In genomic region chr22:29310863-29311339, GRCh38 we compare ENCODE assay signal across 8 cellular contexts. TPM values are rescaled to one million over a fixed set of nuclear protein-coding genes. Genes with fewer than 3 reads are reported as not detected.
DNase-seq lines count a peak whose midpoint lies in the region; ATAC-seq and TF ChIP-seq lines count a peak whose summit lies in the region.

No MANE protein-coding gene starts in this region.

- TF ChIP-seq CTCF in endodermal cell (conservative IDR thresholded peaks at IDR 0.05): no peak

- H3K27ac ChIP-seq in endodermal cell (ENCODE audit: low read depth, low read length): peak overlapping the region; percentile 44
- no peak overlapping the region for H3K27ac ChIP-seq in mesendoderm (ENCODE audit: low read depth, low read length)

- peaks cover 10% of the 10 kb centered on the region for H3K9me3 Mint-ChIP-seq in endodermal cell

- H3K79me2 ChIP-seq in mesendoderm (ENCODE audit: control insufficient read depth, insufficient read depth, low read length): no peaks in the 10 kb centered on the region

- H3K9ac ChIP-seq in endodermal cell (ENCODE audit: extremely low read depth, low read length, poor library complexity, severe bottlenecking) (no peak overlapping the region), mesendoderm (ENCODE audit: low read length) (no peak overlapping the region)

- 50 to 76% methylated on average over 6 to 16 of the region's 18 CpGs for WGBS in endodermal cell (ENCODE audit: insufficient coverage in 1 of 2, insufficient read length in 1 of 2), 2 experiments
- WGBS in mesendoderm (ENCODE audit: extremely low coverage, insufficient coverage, low lambda C conversion rate): no CpG with 5 or more reads among the region's 18 CpGs

- H2BK5ac ChIP-seq in mesendoderm (ENCODE audit: low read length): no peak overlapping the region

- no peaks in the 10 kb centered on the region for H3K79me1 ChIP-seq in mesendoderm (ENCODE audit: low read length)

- H3K4me3 ChIP-seq in endodermal cell (ENCODE audit: low read length) (no peak overlapping the region), mesendoderm (ENCODE audit: low read length) (no peak overlapping the region)

- no peak overlapping the region for H3K56ac ChIP-seq in mesendoderm (ENCODE audit: low read length)

- H3K27me3 ChIP-seq in endodermal cell (ENCODE audit: control insufficient read depth, insufficient read depth, low read length, poor library complexity, severe bottlenecking): peaks cover 31% of the 10 kb centered on the region
- H3K27me3 ChIP-seq in mesendoderm (ENCODE audit: insufficient read depth, low read length, poor library complexity): peaks cover 12% of the 10 kb centered on the region

- H2BK120ac ChIP-seq in mesendoderm (ENCODE audit: low read depth, low read length): no peak overlapping the region

- H3K23ac ChIP-seq in mesendoderm (ENCODE audit: low read length): no peak overlapping the region

- H3K27me3 Mint-ChIP-seq in endodermal cell (ENCODE audit: insufficient read depth): peaks cover 27% of the 10 kb centered on the region

- peaks cover 20% of the 10 kb centered on the region for H3K4me1 Mint-ChIP-seq in endodermal cell

- H2BK15ac ChIP-seq in mesendoderm (replicated peaks; ENCODE audit: low read depth): no peak overlapping the region

- ATAC-seq in HG03571 (IDR thresholded peaks at IDR 0.05; ENCODE audit: unreplicated experiment): no peak

- H3K36me3 ChIP-seq in endodermal cell (ENCODE audit: control insufficient read depth, insufficient read depth, low read length) (no peaks in the 10 kb centered on the region), mesendoderm (ENCODE audit: control insufficient read depth, insufficient read depth, low read length) (no peaks in the 10 kb centered on the region)

- no peak overlapping the region for H3K18ac ChIP-seq in mesendoderm (ENCODE audit: low read length)

- no peak overlapping the region for H3K4ac ChIP-seq in mesendoderm (ENCODE audit: low read depth, low read length)

- H3K4me3 Mint-ChIP-seq in endodermal cell: no peak overlapping the region

- H3K27ac Mint-ChIP-seq in endodermal cell: peak overlapping the region; percentile 55

- H3K4me2 ChIP-seq in mesendoderm (ENCODE audit: low read length): no peak overlapping the region

- no peak overlapping the region for H4K8ac ChIP-seq in mesendoderm (ENCODE audit: low read depth, low read length)

- H2AK5ac ChIP-seq in mesendoderm (ENCODE audit: low read length): no peak overlapping the region

- peak; percentile 99 for DNase-seq in GM03348 (ENCODE audit: low spot score)
- peak; percentile 58 for DNase-seq in NCI-H1105 treated with DMSO at 0.1 percent for 48 hours (lab: John Stamatoyannopoulos, UW)
- DNase-seq in activated CD4-positive, alpha-beta T cell treated with anti-CD3 and anti-CD28 coated beads, Interleukin-2, amount 50 U/mL, for 4 hours: peak; percentile 52 to 55
- DNase-seq in endodermal cell: peak; percentile 88
- peak; percentile 95 for DNase-seq in mesendoderm
- DNase-seq in stimulated activated CD8-positive, alpha-beta memory T cell treated with anti-CD3 and anti-CD28 coated beads, Interleukin-12 subunit alpha, Interleukin-12 subunit beta, amount 100 ng/mL, for 4 hours (ENCODE audit: low read depth): peak; percentile 44
- no peak for DNase-seq in NCI-H510A treated with DMSO at 0.1 percent for 48 hours (lab: John Stamatoyannopoulos, UW)

- no peaks in the 10 kb centered on the region for H3K9me3 ChIP-seq in endodermal cell (ENCODE audit: control insufficient read depth, low read length)

- peaks cover 8% of the 10 kb centered on the region for H3K4me1 ChIP-seq in endodermal cell (ENCODE audit: control insufficient read depth, insufficient read depth, low read length)
- H3K4me1 ChIP-seq in mesendoderm (ENCODE audit: control insufficient read depth, low read depth, low read length): peaks cover 4% of the 10 kb centered on the region

- H3K36me3 Mint-ChIP-seq in endodermal cell (ENCODE audit: low read depth): peaks cover 11% of the 10 kb centered on the region

- no peak overlapping the region for H4K5ac ChIP-seq in mesendoderm (ENCODE audit: low read length)

RNA-seq across cellular contexts. Expression of gene GAS2L1, which starts 4.5 kb away (rescaled TPM):
- total RNA-seq in endodermal cell: 10 to 100 TPM; 22.2 to 24.9 TPM
- 13.9 TPM for polyA plus RNA-seq in endodermal cell (2013, experiment 1 of 2)
- polyA plus RNA-seq in endodermal cell (2013, experiment 2 of 2): 14.7 TPM
- polyA plus RNA-seq in mesendoderm (2013, experiment 1 of 2): 12.6 TPM
- 12.0 TPM for polyA plus RNA-seq in mesendoderm (2013, experiment 2 of 2)

RNA-seq across cellular contexts. Expression of gene RASL10A, which starts 4.6 kb away (rescaled TPM):
- total RNA-seq in endodermal cell: 1 to 10 TPM; 1.3 TPM
- 1.0 TPM for polyA plus RNA-seq in endodermal cell (2013, experiment 1 of 2)
- 1.1 TPM for polyA plus RNA-seq in endodermal cell (2013, experiment 2 of 2)
- polyA plus RNA-seq in mesendoderm (2013, experiment 1 of 2): 1.3 TPM
- 1.5 TPM for polyA plus RNA-seq in mesendoderm (2013, experiment 2 of 2)

RNA-seq across cellular contexts. Expression of gene EWSR1, which starts 42.8 kb away (rescaled TPM):
- total RNA-seq in endodermal cell: 100 to 1,000 TPM; 295 to 352 TPM
- 394 TPM for polyA plus RNA-seq in endodermal cell (2013, experiment 1 of 2)
- polyA plus RNA-seq in endodermal cell (2013, experiment 2 of 2): 355 TPM
- 366 TPM for polyA plus RNA-seq in mesendoderm (2013, experiment 1 of 2)
- polyA plus RNA-seq in mesendoderm (2013, experiment 2 of 2): 366 TPM

RNA-seq across cellular contexts. Expression of gene RHBDD3, which starts 43.1 kb away (rescaled TPM):
- total RNA-seq in endodermal cell: 10 to 100 TPM; 65.0 to 75.2 TPM
- polyA plus RNA-seq in endodermal cell (2013, experiment 1 of 2): 45.2 TPM
- polyA plus RNA-seq in endodermal cell (2013, experiment 2 of 2): 37.1 TPM
- 39.0 TPM for polyA plus RNA-seq in mesendoderm (2013, experiment 1 of 2)
- 37.0 TPM for polyA plus RNA-seq in mesendoderm (2013, experiment 2 of 2)
